2 cellular contexts compared by ENCODE assay signal in the genomic region with DNA sequence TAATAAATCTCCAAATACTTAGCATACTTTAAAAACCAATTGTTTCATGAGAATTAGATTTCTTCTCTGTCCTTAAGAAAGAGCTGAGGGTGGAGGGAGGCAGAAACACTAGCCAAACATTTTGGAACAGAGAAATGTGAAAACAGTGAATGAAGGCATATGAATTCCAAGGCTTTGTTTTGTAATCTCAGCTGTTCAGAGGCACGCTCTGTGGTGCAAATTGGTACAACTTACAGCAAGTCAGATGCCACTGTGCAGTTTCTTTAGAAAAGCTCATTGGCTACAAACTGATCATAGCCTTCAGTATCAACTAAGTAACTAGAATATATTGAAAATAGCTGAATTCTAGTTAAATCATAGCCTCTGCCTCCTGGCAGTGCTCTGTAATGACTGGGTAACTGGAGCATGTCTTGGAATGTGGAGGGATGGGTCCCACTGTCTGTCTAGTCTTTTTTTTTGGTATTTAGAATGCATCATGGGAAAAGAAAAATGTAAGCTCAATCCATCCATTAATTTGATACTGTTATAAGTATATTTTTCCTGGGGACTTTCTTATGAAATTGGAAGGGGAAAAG.
TF ChIP-seq lines count a peak whose summit lies in the region.

No MANE protein-coding gene starts in this region.

TF ChIP-seq in SK-N-SH treated with all-trans-retinoic acid at 6 μM for 48 hours, 23 proteins besides CTCF, POLR2A, EP300 and RAD21:
- no peak for TF ChIP-seq GLIS3 (CRISPR knock-in tag; IDR thresholded peaks at IDR 0.05)
- TF ChIP-seq ESRRG (CRISPR knock-in tag; IDR thresholded peaks at IDR 0.05) = no peak
- no peak for TF ChIP-seq BACH2 (CRISPR knock-in tag; IDR thresholded peaks at IDR 0.05; ENCODE audit: borderline replicate concordance)
- no peak for TF ChIP-seq PPARA (CRISPR knock-in tag; IDR thresholded peaks at IDR 0.05; ENCODE audit: borderline replicate concordance)
- TF ChIP-seq, protein P1, sequence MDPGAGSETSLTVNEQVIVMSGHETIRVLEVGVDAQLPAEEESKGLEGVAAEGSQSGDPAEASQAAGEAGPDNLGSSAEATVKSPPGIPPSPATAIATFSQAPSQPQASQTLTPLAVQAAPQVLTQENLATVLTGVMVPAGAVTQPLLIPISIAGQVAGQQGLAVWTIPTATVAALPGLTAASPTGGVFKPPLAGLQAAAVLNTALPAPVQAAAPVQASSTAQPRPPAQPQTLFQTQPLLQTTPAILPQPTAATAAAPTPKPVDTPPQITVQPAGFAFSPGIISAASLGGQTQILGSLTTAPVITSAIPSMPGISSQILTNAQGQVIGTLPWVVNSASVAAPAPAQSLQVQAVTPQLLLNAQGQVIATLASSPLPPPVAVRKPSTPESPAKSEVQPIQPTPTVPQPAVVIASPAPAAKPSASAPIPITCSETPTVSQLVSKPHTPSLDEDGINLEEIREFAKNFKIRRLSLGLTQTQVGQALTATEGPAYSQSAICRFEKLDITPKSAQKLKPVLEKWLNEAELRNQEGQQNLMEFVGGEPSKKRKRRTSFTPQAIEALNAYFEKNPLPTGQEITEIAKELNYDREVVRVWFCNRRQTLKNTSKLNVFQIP (CRISPR knock-in tag; IDR thresholded peaks at IDR 0.05; ENCODE audit: borderline replicate concordance, low read depth) = no peak
- no peak for TF ChIP-seq ARNTL (CRISPR knock-in tag; IDR thresholded peaks at IDR 0.05; ENCODE audit: borderline replicate concordance, low read depth)
- no peak for TF ChIP-seq ZNF70 (CRISPR knock-in tag; IDR thresholded peaks at IDR 0.05)
- TF ChIP-seq RARB (CRISPR knock-in tag; IDR thresholded peaks at IDR 0.05) = no peak
- no peak for TF ChIP-seq TOX (CRISPR knock-in tag; IDR thresholded peaks at IDR 0.05; ENCODE audit: borderline replicate concordance)
- TF ChIP-seq, protein P2, sequence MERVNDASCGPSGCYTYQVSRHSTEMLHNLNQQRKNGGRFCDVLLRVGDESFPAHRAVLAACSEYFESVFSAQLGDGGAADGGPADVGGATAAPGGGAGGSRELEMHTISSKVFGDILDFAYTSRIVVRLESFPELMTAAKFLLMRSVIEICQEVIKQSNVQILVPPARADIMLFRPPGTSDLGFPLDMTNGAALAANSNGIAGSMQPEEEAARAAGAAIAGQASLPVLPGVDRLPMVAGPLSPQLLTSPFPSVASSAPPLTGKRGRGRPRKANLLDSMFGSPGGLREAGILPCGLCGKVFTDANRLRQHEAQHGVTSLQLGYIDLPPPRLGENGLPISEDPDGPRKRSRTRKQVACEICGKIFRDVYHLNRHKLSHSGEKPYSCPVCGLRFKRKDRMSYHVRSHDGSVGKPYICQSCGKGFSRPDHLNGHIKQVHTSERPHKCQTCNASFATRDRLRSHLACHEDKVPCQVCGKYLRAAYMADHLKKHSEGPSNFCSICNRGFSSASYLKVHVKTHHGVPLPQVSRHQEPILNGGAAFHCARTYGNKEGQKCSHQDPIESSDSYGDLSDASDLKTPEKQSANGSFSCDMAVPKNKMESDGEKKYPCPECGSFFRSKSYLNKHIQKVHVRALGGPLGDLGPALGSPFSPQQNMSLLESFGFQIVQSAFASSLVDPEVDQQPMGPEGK (CRISPR knock-in tag; IDR thresholded peaks at IDR 0.05; ENCODE audit: borderline replicate concordance) = no peak
- TF ChIP-seq, protein P3, sequence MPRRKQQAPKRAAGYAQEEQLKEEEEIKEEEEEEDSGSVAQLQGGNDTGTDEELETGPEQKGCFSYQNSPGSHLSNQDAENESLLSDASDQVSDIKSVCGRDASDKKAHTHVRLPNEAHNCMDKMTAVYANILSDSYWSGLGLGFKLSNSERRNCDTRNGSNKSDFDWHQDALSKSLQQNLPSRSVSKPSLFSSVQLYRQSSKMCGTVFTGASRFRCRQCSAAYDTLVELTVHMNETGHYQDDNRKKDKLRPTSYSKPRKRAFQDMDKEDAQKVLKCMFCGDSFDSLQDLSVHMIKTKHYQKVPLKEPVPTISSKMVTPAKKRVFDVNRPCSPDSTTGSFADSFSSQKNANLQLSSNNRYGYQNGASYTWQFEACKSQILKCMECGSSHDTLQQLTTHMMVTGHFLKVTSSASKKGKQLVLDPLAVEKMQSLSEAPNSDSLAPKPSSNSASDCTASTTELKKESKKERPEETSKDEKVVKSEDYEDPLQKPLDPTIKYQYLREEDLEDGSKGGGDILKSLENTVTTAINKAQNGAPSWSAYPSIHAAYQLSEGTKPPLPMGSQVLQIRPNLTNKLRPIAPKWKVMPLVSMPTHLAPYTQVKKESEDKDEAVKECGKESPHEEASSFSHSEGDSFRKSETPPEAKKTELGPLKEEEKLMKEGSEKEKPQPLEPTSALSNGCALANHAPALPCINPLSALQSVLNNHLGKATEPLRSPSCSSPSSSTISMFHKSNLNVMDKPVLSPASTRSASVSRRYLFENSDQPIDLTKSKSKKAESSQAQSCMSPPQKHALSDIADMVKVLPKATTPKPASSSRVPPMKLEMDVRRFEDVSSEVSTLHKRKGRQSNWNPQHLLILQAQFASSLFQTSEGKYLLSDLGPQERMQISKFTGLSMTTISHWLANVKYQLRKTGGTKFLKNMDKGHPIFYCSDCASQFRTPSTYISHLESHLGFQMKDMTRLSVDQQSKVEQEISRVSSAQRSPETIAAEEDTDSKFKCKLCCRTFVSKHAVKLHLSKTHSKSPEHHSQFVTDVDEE (CRISPR knock-in tag; IDR thresholded peaks at IDR 0.05) = no peak
- TF ChIP-seq, protein P4, sequence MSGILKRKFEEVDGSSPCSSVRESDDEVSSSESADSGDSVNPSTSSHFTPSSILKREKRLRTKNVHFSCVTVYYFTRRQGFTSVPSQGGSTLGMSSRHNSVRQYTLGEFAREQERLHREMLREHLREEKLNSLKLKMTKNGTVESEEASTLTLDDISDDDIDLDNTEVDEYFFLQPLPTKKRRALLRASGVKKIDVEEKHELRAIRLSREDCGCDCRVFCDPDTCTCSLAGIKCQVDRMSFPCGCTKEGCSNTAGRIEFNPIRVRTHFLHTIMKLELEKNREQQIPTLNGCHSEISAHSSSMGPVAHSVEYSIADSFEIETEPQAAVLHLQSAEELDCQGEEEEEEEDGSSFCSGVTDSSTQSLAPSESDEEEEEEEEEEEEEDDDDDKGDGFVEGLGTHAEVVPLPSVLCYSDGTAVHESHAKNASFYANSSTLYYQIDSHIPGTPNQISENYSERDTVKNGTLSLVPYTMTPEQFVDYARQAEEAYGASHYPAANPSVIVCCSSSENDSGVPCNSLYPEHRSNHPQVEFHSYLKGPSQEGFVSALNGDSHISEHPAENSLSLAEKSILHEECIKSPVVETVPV (CRISPR knock-in tag; IDR thresholded peaks at IDR 0.05) = no peak
- TF ChIP-seq TCF4 (CRISPR knock-in tag; IDR thresholded peaks at IDR 0.05; ENCODE audit: borderline replicate concordance) = no peak
- no peak for TF ChIP-seq SNAI2 (CRISPR knock-in tag; IDR thresholded peaks at IDR 0.05)
- TF ChIP-seq ZFP3 (CRISPR knock-in tag; IDR thresholded peaks at IDR 0.05) = no peak

TF ChIP-seq in SK-N-SH, 30 proteins besides CTCF, POLR2A, EP300 and RAD21:
- TF ChIP-seq RFX5 (IDR thresholded peaks at IDR 0.05; ENCODE audit: low read length) (no peak), CHD2 (IDR thresholded peaks at IDR 0.05; ENCODE audit: low read length, partially characterized antibody) (no peak), NFIC (IDR thresholded peaks at IDR 0.05; ENCODE audit: borderline replicate concordance) (no peak), EZH2phosphoT487 (IDR thresholded peaks at IDR 0.05; ENCODE audit: borderline replicate concordance, low read depth) (no peak), TCF12 (IDR thresholded peaks at IDR 0.05) (no peak; the same call in 1 of the 2 replicates), MXI1 (IDR thresholded peaks at IDR 0.05; ENCODE audit: low read depth, low read length) (no peak), GABPA (IDR thresholded peaks at IDR 0.05; ENCODE audit: low read depth) (no peak)
- TF ChIP-seq, protein P5, sequence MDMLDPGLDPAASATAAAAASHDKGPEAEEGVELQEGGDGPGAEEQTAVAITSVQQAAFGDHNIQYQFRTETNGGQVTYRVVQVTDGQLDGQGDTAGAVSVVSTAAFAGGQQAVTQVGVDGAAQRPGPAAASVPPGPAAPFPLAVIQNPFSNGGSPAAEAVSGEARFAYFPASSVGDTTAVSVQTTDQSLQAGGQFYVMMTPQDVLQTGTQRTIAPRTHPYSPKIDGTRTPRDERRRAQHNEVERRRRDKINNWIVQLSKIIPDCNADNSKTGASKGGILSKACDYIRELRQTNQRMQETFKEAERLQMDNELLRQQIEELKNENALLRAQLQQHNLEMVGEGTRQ (IDR thresholded peaks at IDR 0.05; ENCODE audit: borderline replicate concordance, low read depth, low read length) = no peak
- TF ChIP-seq, protein P6, sequence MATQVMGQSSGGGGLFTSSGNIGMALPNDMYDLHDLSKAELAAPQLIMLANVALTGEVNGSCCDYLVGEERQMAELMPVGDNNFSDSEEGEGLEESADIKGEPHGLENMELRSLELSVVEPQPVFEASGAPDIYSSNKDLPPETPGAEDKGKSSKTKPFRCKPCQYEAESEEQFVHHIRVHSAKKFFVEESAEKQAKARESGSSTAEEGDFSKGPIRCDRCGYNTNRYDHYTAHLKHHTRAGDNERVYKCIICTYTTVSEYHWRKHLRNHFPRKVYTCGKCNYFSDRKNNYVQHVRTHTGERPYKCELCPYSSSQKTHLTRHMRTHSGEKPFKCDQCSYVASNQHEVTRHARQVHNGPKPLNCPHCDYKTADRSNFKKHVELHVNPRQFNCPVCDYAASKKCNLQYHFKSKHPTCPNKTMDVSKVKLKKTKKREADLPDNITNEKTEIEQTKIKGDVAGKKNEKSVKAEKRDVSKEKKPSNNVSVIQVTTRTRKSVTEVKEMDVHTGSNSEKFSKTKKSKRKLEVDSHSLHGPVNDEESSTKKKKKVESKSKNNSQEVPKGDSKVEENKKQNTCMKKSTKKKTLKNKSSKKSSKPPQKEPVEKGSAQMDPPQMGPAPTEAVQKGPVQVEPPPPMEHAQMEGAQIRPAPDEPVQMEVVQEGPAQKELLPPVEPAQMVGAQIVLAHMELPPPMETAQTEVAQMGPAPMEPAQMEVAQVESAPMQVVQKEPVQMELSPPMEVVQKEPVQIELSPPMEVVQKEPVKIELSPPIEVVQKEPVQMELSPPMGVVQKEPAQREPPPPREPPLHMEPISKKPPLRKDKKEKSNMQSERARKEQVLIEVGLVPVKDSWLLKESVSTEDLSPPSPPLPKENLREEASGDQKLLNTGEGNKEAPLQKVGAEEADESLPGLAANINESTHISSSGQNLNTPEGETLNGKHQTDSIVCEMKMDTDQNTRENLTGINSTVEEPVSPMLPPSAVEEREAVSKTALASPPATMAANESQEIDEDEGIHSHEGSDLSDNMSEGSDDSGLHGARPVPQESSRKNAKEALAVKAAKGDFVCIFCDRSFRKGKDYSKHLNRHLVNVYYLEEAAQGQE (IDR thresholded peaks at IDR 0.05; ENCODE audit: low read depth, low read length) = no peak
- TF ChIP-seq, protein P7, sequence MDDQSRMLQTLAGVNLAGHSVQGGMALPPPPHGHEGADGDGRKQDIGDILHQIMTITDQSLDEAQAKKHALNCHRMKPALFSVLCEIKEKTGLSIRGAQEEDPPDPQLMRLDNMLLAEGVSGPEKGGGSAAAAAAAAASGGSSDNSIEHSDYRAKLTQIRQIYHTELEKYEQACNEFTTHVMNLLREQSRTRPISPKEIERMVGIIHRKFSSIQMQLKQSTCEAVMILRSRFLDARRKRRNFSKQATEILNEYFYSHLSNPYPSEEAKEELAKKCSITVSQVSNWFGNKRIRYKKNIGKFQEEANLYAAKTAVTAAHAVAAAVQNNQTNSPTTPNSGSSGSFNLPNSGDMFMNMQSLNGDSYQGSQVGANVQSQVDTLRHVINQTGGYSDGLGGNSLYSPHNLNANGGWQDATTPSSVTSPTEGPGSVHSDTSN (IDR thresholded peaks at IDR 0.05) = no peak
- TF ChIP-seq, protein P8, sequence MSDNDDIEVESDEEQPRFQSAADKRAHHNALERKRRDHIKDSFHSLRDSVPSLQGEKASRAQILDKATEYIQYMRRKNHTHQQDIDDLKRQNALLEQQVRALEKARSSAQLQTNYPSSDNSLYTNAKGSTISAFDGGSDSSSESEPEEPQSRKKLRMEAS (IDR thresholded peaks at IDR 0.05; ENCODE audit: low read depth) = no peak
